Comparison of ENCODE assay signal across 14 cellular contexts in genomic region chr6:155155787-155156447, GRCh38.
DNase-seq lines count a peak whose midpoint lies in the region; ATAC-seq and TF ChIP-seq lines count a peak whose summit lies in the region.
"Had no signal": no experiment of that assay in that cellular context is flagged by ENCODE, and none has a peak within 500 bp of the region (broad histone marks: within the 10 kb centered on the region; RNA-seq: fewer than 3 reads in every experiment).

No MANE protein-coding gene starts in this region.

- no peak overlapping the region for H3K23ac ChIP-seq in IMR-90 (ENCODE audit: low read depth, low read length)

- peaks cover 89% of the 10 kb centered on the region for H3K4me1 Mint-ChIP-seq in activated T-cell treated with anti-CD3 and anti-CD28 coated beads, Interleukin-2, amount 50 U/mL, for 24 hours (ENCODE audit: low read depth)
- peaks cover 89% of the 10 kb centered on the region for H3K4me1 Mint-ChIP-seq in activated naive CD8-positive, alpha-beta T cell treated with anti-CD3 and anti-CD28 coated beads, Interleukin-2, amount 50 U/mL, for 24 hours

- no peak overlapping the region for H3K4me3 Mint-ChIP-seq in activated T-cell treated with anti-CD3 and anti-CD28 coated beads, Interleukin-2, amount 50 U/mL, for 24 hours
- no peak overlapping the region for H3K4me3 Mint-ChIP-seq in activated naive CD8-positive, alpha-beta T cell treated with anti-CD3 and anti-CD28 coated beads, Interleukin-2, amount 50 U/mL, for 24 hours

- peaks cover 43% of the 10 kb centered on the region for H3K36me3 Mint-ChIP-seq in activated T-cell treated with anti-CD3 and anti-CD28 coated beads, Interleukin-2, amount 50 U/mL, for 24 hours (ENCODE audit: low read depth)
- peaks cover 37% of the 10 kb centered on the region for H3K36me3 Mint-ChIP-seq in activated naive CD8-positive, alpha-beta T cell treated with anti-CD3 and anti-CD28 coated beads, Interleukin-2, amount 50 U/mL, for 24 hours (ENCODE audit: low read depth)

- no peak overlapping the region for H3K18ac ChIP-seq in IMR-90 (ENCODE audit: low read depth, low read length)

- no peaks in the 10 kb centered on the region for H3K36me3 ChIP-seq in IMR-90 (ENCODE audit: control insufficient read depth, insufficient read depth, low read length)
- no peaks in the 10 kb centered on the region for H3K36me3 ChIP-seq in psoas muscle (ENCODE audit: insufficient read depth in 1 of 2, low read depth in 1 of 2)
- H3K36me3 ChIP-seq: tibial nerve had no signal

- H2BK5ac ChIP-seq in IMR-90 (ENCODE audit: low read depth, low read length, poor library complexity, severe bottlenecking) = no peak overlapping the region

- peak overlapping the region; percentile 8 for H3K14ac ChIP-seq in IMR-90 (replicated peaks; ENCODE audit: low read depth, low read length)

- H4K5ac ChIP-seq in IMR-90 (ENCODE audit: low read depth, low read length) = no peak overlapping the region

- H3K4ac ChIP-seq in IMR-90 (ENCODE audit: low read depth, low read length) = peak overlapping the region; percentile 30

- no peak for ATAC-seq in IMR-90 (ENCODE audit: low read depth)
- peak; percentile 42 for ATAC-seq in activated naive CD8-positive, alpha-beta T cell treated with anti-CD3 and anti-CD28 coated beads, Interleukin-2, amount 50 U/mL, for 24 hours
- ATAC-seq in psoas muscle = peak; percentile 90 to 97 (median 94)
- ATAC-seq in GM19455 (IDR thresholded peaks at IDR 0.05; ENCODE audit: unreplicated experiment) = no peak

- BruUV-seq in IMR-90 (replicated peaks; lab: Mats Ljungman, UMichigan) = no TSS peak

- H3K27ac ChIP-seq in IMR-90 (ENCODE audit: insufficient read depth, low read length) (no peak overlapping the region), psoas muscle (peak overlapping the region; percentile 73)
- H3K27ac ChIP-seq: coronary artery, tibial nerve had no signal

- TF ChIP-seq RAD21 in IMR-90 (IDR thresholded peaks at IDR 0.05; ENCODE audit: low read length) = no peak

- no peak overlapping the region for H2AK9ac ChIP-seq in IMR-90 (replicated peaks; ENCODE audit: low read depth, low read length, poor library complexity)

- no peaks in the 10 kb centered on the region for H3K27me3 ChIP-seq in IMR-90 (ENCODE audit: control insufficient read depth, insufficient read depth, low read length)
- no peaks in the 10 kb centered on the region for H3K27me3 ChIP-seq in psoas muscle (ENCODE audit: insufficient read depth in 3 of 3, low read length in 2 of 3)
- H3K27me3 ChIP-seq: tibial nerve had no signal

- no peak overlapping the region for H3K9ac ChIP-seq in IMR-90 (ENCODE audit: low read depth, low read length)

- TF ChIP-seq CTCF in IMR-90 (conservative IDR thresholded peaks at IDR 0.05; ENCODE audit: low read depth, low read length) = no peak
- TF ChIP-seq CTCF in psoas muscle (IDR thresholded peaks at IDR 0.05) = no peak

- in situ Hi-C loops in IMR-90 (cut with MboI; ENCODE audit: low sequenced_read_pairs) = no loop called here

- H3K4me3 ChIP-seq in IMR-90 (ENCODE audit: insufficient read depth, low read depth, low read length) (no peak overlapping the region), psoas muscle (no peak overlapping the region)
- H3K4me3 ChIP-seq: coronary artery, lung, tibial nerve had no signal

- H4K91ac ChIP-seq in IMR-90 (ENCODE audit: insufficient read depth, low read depth, low read length) = peak overlapping the region; percentile 62

- peak overlapping the region; percentile 90; the same call in 1 of the 2 replicates for H2AK5ac ChIP-seq in IMR-90 (ENCODE audit: low read depth, low read length)

- no peak overlapping the region for H4K8ac ChIP-seq in IMR-90 (ENCODE audit: low read depth in 2 of 2, low read length in 2 of 2)

- 94% methylated on average over 7 of the region's 10 CpGs; no CpG with 5 or more reads in 1 of the 2 experiments for WGBS in IMR-90 (ENCODE audit: extremely low coverage in 2 of 2, insufficient read length in 1 of 2), 2 experiments
- WGBS in psoas muscle, 3 donors = 85 to 89% (median 87%) methylated on average over 10 of the region's 10 CpGs

- CTCF ChIA-PET in IMR-90 (lab: Yijun Ruan, JAX) = no interaction called here

- H3K27me3 Mint-ChIP-seq in activated T-cell treated with anti-CD3 and anti-CD28 coated beads, Interleukin-2, amount 50 U/mL, for 24 hours = no peaks in the 10 kb centered on the region
- no peaks in the 10 kb centered on the region for H3K27me3 Mint-ChIP-seq in activated naive CD8-positive, alpha-beta T cell treated with anti-CD3 and anti-CD28 coated beads, Interleukin-2, amount 50 U/mL, for 24 hours

- H3K27ac Mint-ChIP-seq in activated T-cell treated with anti-CD3 and anti-CD28 coated beads, Interleukin-2, amount 50 U/mL, for 24 hours = peak overlapping the region; percentile 98
- peak overlapping the region; percentile 98 for H3K27ac Mint-ChIP-seq in activated naive CD8-positive, alpha-beta T cell treated with anti-CD3 and anti-CD28 coated beads, Interleukin-2, amount 50 U/mL, for 24 hours

- H3K9me3 Mint-ChIP-seq in activated T-cell treated with anti-CD3 and anti-CD28 coated beads, Interleukin-2, amount 50 U/mL, for 24 hours = peaks cover 10% of the 10 kb centered on the region
- peaks cover 11% of the 10 kb centered on the region for H3K9me3 Mint-ChIP-seq in activated naive CD8-positive, alpha-beta T cell treated with anti-CD3 and anti-CD28 coated beads, Interleukin-2, amount 50 U/mL, for 24 hours

- dilution Hi-C loops in IMR-90 (cut with HindIII; ENCODE audit: low sequenced_read_pairs, unreplicated experiment) = no loop called here

- no peak overlapping the region for H3K56ac ChIP-seq in IMR-90 (ENCODE audit: extremely low read depth, insufficient read depth, low read length)

- TF ChIP-seq POLR2A in IMR-90 (IDR thresholded peaks at IDR 0.05; ENCODE audit: low read depth, low read length) = no peak

- no peaks in the 10 kb centered on the region for H3K9me3 ChIP-seq in IMR-90 (ENCODE audit: control insufficient read depth, insufficient read depth, low read length)
- H3K9me3 ChIP-seq in psoas muscle = no peaks in the 10 kb centered on the region
- H3K9me3 ChIP-seq: tibial nerve had no signal

- peak overlapping the region; percentile 54; the same call in 1 of the 3 replicates for H2BK15ac ChIP-seq in IMR-90 (ENCODE audit: low read depth, low read length)

- H3K9me1 ChIP-seq in IMR-90 (ENCODE audit: insufficient read depth, low read length) = peaks cover 29% of the 10 kb centered on the region

- no peak overlapping the region for H2AFZ ChIP-seq in IMR-90 (replicated peaks; ENCODE audit: low read length, poor library complexity)

- peak overlapping the region; percentile 22; the same call in 1 of the 2 replicates for H2BK20ac ChIP-seq in IMR-90 (ENCODE audit: low read depth, low read length)

- H3K4me1 ChIP-seq in IMR-90 (ENCODE audit: control insufficient read depth, insufficient read depth, low read length) (peaks cover 12% of the 10 kb centered on the region), psoas muscle (peaks cover 12% of the 10 kb centered on the region)

- H3K79me1 ChIP-seq in IMR-90 (ENCODE audit: low read depth in 1 of 2, low read length in 2 of 2) = peaks cover 0 to 24% of the 10 kb centered on the region in 2 experiments; a peak in 2 of 4 replicates

- no peak overlapping the region for H3K4me2 ChIP-seq in IMR-90 (ENCODE audit: low read depth, low read length)

- peak; percentile 48 for DNase-seq in activated T-cell treated with anti-CD3 and anti-CD28 coated beads, Interleukin-2, amount 50 U/mL, for 24 hours
- DNase-seq in activated T-cell treated with anti-CD3 and anti-CD28 coated beads, Interleukin-2, amount 50 U/mL, for 1 hour = no peak
- peak; percentile 36 for DNase-seq in IMR-90
- no peak for DNase-seq in activated naive CD8-positive, alpha-beta T cell treated with anti-CD3 and anti-CD28 coated beads, Interleukin-2, amount 50 U/mL, for 24 hours
- no peak for DNase-seq in psoas muscle
- no peak for DNase-seq in NCI-H82 treated with DMSO at 0.1 percent for 48 hours (lab: John Stamatoyannopoulos, UW; ENCODE audit: unreplicated experiment)
- DNase-seq in midbrain (lab: John Stamatoyannopoulos, UW) = no peak
- DNase-seq: MV-4-11, nucleus accumbens, small intestine had no signal

- intact Hi-C loops in IMR-90 (cut with micrococcal nuclease) = no loop called here
- intact Hi-C loops in psoas muscle (cut with DNase I) = no loop called here

- no peaks in the 10 kb centered on the region for H4K20me1 ChIP-seq in IMR-90 (ENCODE audit: insufficient read depth, low read length)

- peak overlapping the region; percentile 50 for H2BK120ac ChIP-seq in IMR-90 (ENCODE audit: low read depth, low read length)

- POLR2A ChIA-PET in IMR-90 (lab: Charles Lee; ENCODE audit: unreplicated experiment) = no interaction called here

TF ChIP-seq in IMR-90, 13 proteins besides CTCF, POLR2A, EP300 and RAD21:
- TF ChIP-seq MAFK (IDR thresholded peaks at IDR 0.05; ENCODE audit: low read depth, low read length) = no peak
- no peak for TF ChIP-seq MXI1 (IDR thresholded peaks at IDR 0.05; ENCODE audit: borderline replicate concordance, low read depth, low read length)
- peak; percentile 47; the same call in 1 of the 2 replicates for TF ChIP-seq CEBPB (IDR thresholded peaks at IDR 0.05; ENCODE audit: low read depth, low read length)
- no peak for TF ChIP-seq USF2 (IDR thresholded peaks at IDR 0.05; ENCODE audit: low read depth, low read length)

Comparison
In these comparisons a context has a peak if more than half of its experiments do, and no peak if none do; other contexts are left out.
1. DNase-seq: peak in activated T-cell treated with anti-CD3 and anti-CD28 coated beads, Interleukin-2, amount 50 U/mL, for 24 hours (single experiment) and IMR-90 (single experiment); none in activated T-cell treated with anti-CD3 and anti-CD28 coated beads, Interleukin-2, amount 50 U/mL, for 1 hour (single experiment), activated naive CD8-positive, alpha-beta T cell treated with anti-CD3 and anti-CD28 coated beads, Interleukin-2, amount 50 U/mL, for 24 hours (single experiment), psoas muscle (0 of 2), NCI-H82 treated with DMSO at 0.1 percent for 48 hours (single experiment) and midbrain (single experiment).
2. ATAC-seq: peak in activated naive CD8-positive, alpha-beta T cell treated with anti-CD3 and anti-CD28 coated beads, Interleukin-2, amount 50 U/mL, for 24 hours (single experiment) and psoas muscle (4 of 4); none in IMR-90 (single experiment) and GM19455 (single experiment).